ENCODE assay signal across 9 cellular contexts in the genomic region with DNA sequence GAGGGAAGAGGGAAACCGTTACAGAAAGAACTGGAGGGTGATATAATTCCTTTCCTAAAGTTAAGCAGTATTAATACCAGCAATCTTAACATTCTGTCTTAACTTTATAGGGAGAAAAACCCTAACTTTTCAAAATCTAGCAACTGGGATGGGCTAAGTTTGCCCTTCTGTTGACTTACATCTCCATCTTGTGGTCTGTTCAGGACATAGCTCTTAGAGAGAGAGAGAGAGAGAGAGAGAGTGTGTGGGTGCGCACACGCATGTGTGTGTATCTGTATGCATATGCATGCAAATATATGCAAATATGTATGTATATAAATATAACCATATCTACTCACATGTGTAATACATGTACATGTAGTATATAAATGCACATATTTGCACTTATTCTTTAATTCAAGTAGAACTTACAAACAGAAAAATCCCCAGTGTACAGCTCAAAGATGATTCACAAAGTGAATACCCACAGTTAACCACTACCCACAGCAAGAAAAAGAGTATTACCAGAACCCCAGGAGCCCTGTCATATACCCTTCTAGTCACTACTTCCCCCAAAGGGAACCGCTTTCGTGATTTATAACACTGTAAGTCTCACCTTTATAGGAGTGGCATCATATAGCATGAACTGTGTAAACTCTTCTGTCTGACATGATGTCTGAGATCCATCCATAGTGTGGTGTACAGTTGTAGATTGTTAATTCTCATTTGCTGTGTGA. TPM values are rescaled to one million over a fixed set of nuclear protein-coding genes. Genes with fewer than 3 reads are reported as not detected.
DNase-seq lines count a peak whose midpoint lies in the region; ATAC-seq, FAIRE-seq and TF ChIP-seq lines count a peak whose summit lies in the region.
"Had no signal": no experiment of that assay in that cellular context is flagged by ENCODE, and none has a peak within 500 bp of the region (broad histone marks: within the 10 kb centered on the region; RNA-seq: fewer than 3 reads in every experiment).

No MANE protein-coding gene starts in this region.

- no peak for FAIRE-seq in D721Med (lab: Jason Lieb, UNC)
- peak; percentile 83 for FAIRE-seq in astrocyte (lab: Jason Lieb, UNC)

- H3K9ac ChIP-seq in astrocyte (ENCODE audit: low read length), result no peak overlapping the region

- no peak for DNase-seq in D721Med (ENCODE audit: insufficient read length, low spot score)
- DNase-seq in HFFc6, result peak; percentile 12
- peak; percentile 41 for DNase-seq in astrocyte (ENCODE audit: low read depth)
- DNase-seq in medulla oblongata (ENCODE audit: extremely low spot score), result peak; percentile 25
- DNase-seq in NCI-H345 treated with DMSO at 0.1 percent for 48 hours (lab: John Stamatoyannopoulos, UW; ENCODE audit: unreplicated experiment), result no peak
- no peak for DNase-seq in NCI-H510A (lab: John Stamatoyannopoulos, UW)

- H3K27me3 ChIP-seq in astrocyte (ENCODE audit: insufficient read depth, low read length), result no peaks in the 10 kb centered on the region

- no peaks in the 10 kb centered on the region for H3K4me1 ChIP-seq in astrocyte (ENCODE audit: insufficient read depth, low read length)

- peaks cover 4% of the 10 kb centered on the region for H4K20me1 ChIP-seq in astrocyte (ENCODE audit: insufficient read depth, low read length)

- H3K4me3 Mint-ChIP-seq in HFFc6, result no peak overlapping the region
- H3K4me3 Mint-ChIP-seq in astrocyte (ENCODE audit: unreplicated experiment), result no peak overlapping the region

- H3K79me2 ChIP-seq in astrocyte (ENCODE audit: insufficient read depth, low read length), result no peaks in the 10 kb centered on the region

- H3K4me2 ChIP-seq in astrocyte (ENCODE audit: low read length), result no peak overlapping the region

- no peak overlapping the region for H2AFZ ChIP-seq in astrocyte (ENCODE audit: low read depth, low read length)

- no peak overlapping the region for H3K4me3 ChIP-seq in astrocyte (ENCODE audit: insufficient read depth, low read depth, low read length)
- H3K4me3 ChIP-seq: lung had no signal

- peak; percentile 26 for TF ChIP-seq CTCF in D721Med (IDR thresholded peaks at IDR 0.05; ENCODE audit: insufficient read depth, missing control alignments)
- peak; percentile 75 for TF ChIP-seq CTCF in HFFc6 (IDR thresholded peaks at IDR 0.05)
- TF ChIP-seq CTCF in astrocyte (IDR thresholded peaks at IDR 0.05; ENCODE audit: insufficient read depth, low read depth, low read length), result peak; percentile 62

- H3K36me3 Mint-ChIP-seq in HFFc6 (ENCODE audit: low read depth) (no peaks in the 10 kb centered on the region), astrocyte (ENCODE audit: low read depth, unreplicated experiment) (peaks cover 3% of the 10 kb centered on the region)

- ATAC-seq in GM19351 (IDR thresholded peaks at IDR 0.05; ENCODE audit: unreplicated experiment), result no peak
- ATAC-seq in HG02678 (IDR thresholded peaks at IDR 0.05; ENCODE audit: unreplicated experiment), result no peak

- H3K27ac Mint-ChIP-seq in HFFc6 (no peak overlapping the region), astrocyte (ENCODE audit: unreplicated experiment) (no peak overlapping the region)

- H3K9me3 ChIP-seq in astrocyte (ENCODE audit: insufficient read depth, low read depth, low read length), result no peaks in the 10 kb centered on the region

- no peaks in the 10 kb centered on the region for H3K9me3 Mint-ChIP-seq in HFFc6
- H3K9me3 Mint-ChIP-seq in astrocyte (ENCODE audit: unreplicated experiment), result no peaks in the 10 kb centered on the region

- H3K27ac ChIP-seq in astrocyte (ENCODE audit: low read depth, low read length), result no peak overlapping the region

- H3K27me3 Mint-ChIP-seq in HFFc6 (ENCODE audit: insufficient read depth) (no peaks in the 10 kb centered on the region; the same call in 1 of the 2 replicates), astrocyte (ENCODE audit: low read depth, unreplicated experiment) (no peaks in the 10 kb centered on the region)

- H3K4me1 Mint-ChIP-seq in HFFc6 (ENCODE audit: low read depth) (no peaks in the 10 kb centered on the region), astrocyte (ENCODE audit: low read depth, unreplicated experiment) (peaks cover 6% of the 10 kb centered on the region)

- no peaks in the 10 kb centered on the region for H3K36me3 ChIP-seq in astrocyte (ENCODE audit: insufficient read depth, low read length)

RNA-seq across cellular contexts. Expression of a gene that starts 46.4 kb away (rescaled TPM):
- 10 to 100 TPM; 48.9 to 73.8 (median 60.9) TPM for total RNA-seq in HFFc6 (2021; fragmentation: NEBNext Ultra II Directional; extraction: Animal tissue kit (Norgen Biotek cat#: 25700))
- total RNA-seq in astrocyte, result 54.4 and 54.8 TPM in 2 replicates

RNA-seq across cellular contexts. Expression of a gene that starts 47.3 kb away (rescaled TPM):
- total RNA-seq in HFFc6 (2021; fragmentation: NEBNext Ultra II Directional; extraction: Animal tissue kit (Norgen Biotek cat#: 25700)), result not detected
- not detected in 2 replicates for total RNA-seq in astrocyte

Comparison
In these comparisons a context has a peak if more than half of its experiments do, and no peak if none do; other contexts are left out.
1. DNase-seq: peak in HFFc6 (single experiment), astrocyte (single experiment) and medulla oblongata (single experiment); none in D721Med (single experiment), NCI-H345 treated with DMSO at 0.1 percent for 48 hours (single experiment) and NCI-H510A (single experiment).
2. Peak in every context shown above with its lines, with median percentiles within 50 percentile points of each other: CTCF ChIP-seq.